5 cellular contexts compared by ENCODE assay signal in the genomic region with DNA sequence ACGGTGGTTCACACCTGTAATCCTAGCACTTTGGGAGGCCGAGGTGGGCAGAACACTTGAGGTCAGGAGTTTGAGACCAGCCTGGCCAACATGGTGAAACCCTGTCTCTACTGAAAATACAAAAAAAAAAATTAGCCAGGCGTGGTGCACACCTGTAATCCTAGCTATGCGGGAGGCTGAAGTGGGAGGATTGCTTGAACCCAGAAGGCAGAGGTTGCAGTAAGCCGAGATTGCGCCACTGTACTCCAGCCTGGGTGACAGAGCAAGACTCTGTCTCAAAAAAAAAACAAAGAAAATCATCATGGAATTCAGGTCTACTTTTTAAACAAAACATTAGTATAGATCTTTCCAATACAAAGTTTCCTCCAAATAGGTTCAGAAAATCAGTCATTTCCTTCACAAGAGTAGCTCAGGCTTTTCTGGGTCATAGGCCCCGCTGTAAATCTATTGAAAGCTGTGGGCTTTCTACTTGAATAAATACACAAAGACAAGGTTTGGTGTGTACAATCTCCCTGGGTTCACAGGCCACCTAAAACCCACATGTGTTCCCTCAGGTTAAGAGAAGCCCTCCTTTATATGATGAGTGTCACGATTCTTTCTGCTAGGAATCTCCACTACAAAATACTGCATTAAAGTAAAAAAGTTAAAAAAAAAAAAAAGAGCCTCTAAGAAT. TPM values are rescaled to one million over a fixed set of nuclear protein-coding genes. Genes with fewer than 3 reads are reported as not detected.
"Had no signal": no experiment of that assay in that cellular context is flagged by ENCODE, and none has a peak within 500 bp of the region (broad histone marks: within the 10 kb centered on the region; RNA-seq: fewer than 3 reads in every experiment).

No MANE protein-coding gene starts in this region.

RNA-seq across cellular contexts. Expression of a gene that starts 37.1 kb away (rescaled TPM):
- total RNA-seq: HT-29, HT1080, IMR-90, K562 had no signal
- polyA plus RNA-seq: IgD-negative memory B cell, IMR-90, K562 had no signal

RNA-seq across cellular contexts. Expression of a gene that starts 43.4 kb away (rescaled TPM):
- total RNA-seq: HT-29, HT1080, IMR-90, K562 had no signal
- polyA plus RNA-seq: IgD-negative memory B cell, IMR-90, K562 had no signal
